Comparison of ENCODE assay signal across 2 cellular contexts in the genomic region with DNA sequence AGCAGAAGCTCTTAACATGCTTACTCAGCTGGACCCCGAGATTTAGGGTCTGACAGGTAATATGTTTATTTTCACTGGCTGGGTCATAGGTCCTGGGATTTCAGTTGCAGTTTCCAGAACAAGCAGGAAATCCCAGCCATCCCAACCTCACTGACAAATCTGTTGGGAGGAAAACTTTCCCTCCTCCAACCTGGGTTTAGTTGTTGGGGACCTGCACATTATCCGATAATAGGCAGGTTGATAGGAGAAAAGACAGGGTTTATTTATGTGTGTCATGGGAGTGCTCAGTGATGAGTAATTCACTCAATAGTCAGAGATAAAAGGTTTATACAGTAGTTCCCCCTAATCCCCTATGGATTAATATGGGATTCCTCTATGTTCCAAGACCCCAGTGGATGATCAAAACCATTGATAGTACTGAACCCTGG.
TF ChIP-seq lines count a peak whose summit lies in the region.

No MANE protein-coding gene starts in this region.

TF ChIP-seq in HCT116, 20 proteins besides CTCF, POLR2A, EP300 and RAD21:
- no peak for TF ChIP-seq TCF7L2 (IDR thresholded peaks at IDR 0.05; ENCODE audit: borderline replicate concordance, extremely low read depth, insufficient read depth, insufficient read length)
- TF ChIP-seq, protein P1, sequence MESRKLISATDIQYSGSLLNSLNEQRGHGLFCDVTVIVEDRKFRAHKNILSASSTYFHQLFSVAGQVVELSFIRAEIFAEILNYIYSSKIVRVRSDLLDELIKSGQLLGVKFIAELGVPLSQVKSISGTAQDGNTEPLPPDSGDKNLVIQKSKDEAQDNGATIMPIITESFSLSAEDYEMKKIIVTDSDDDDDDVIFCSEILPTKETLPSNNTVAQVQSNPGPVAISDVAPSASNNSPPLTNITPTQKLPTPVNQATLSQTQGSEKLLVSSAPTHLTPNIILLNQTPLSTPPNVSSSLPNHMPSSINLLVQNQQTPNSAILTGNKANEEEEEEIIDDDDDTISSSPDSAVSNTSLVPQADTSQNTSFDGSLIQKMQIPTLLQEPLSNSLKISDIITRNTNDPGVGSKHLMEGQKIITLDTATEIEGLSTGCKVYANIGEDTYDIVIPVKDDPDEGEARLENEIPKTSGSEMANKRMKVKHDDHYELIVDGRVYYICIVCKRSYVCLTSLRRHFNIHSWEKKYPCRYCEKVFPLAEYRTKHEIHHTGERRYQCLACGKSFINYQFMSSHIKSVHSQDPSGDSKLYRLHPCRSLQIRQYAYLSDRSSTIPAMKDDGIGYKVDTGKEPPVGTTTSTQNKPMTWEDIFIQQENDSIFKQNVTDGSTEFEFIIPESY (IDR thresholded peaks at IDR 0.05; ENCODE audit: extremely low read depth, insufficient replicate concordance, low read length): no peak
- TF ChIP-seq YY1 (IDR thresholded peaks at IDR 0.05; ENCODE audit: extremely low read depth, insufficient replicate concordance, low read depth, low read length): no peak
- TF ChIP-seq ATF3 (IDR thresholded peaks at IDR 0.05): no peak
- TF ChIP-seq EZH2phosphoT487 (IDR thresholded peaks at IDR 0.05; ENCODE audit: borderline replicate concordance): no peak
- no peak for TF ChIP-seq ZFX (IDR thresholded peaks at IDR 0.05)
- TF ChIP-seq ZNF274 (IDR thresholded peaks at IDR 0.05; ENCODE audit: low read depth, low read length): no peak
- TF ChIP-seq SIN3A (IDR thresholded peaks at IDR 0.05; ENCODE audit: low read depth): no peak
- no peak for TF ChIP-seq FOSL1 (IDR thresholded peaks at IDR 0.05; ENCODE audit: low read depth)
- no peak for TF ChIP-seq REST (IDR thresholded peaks at IDR 0.05; ENCODE audit: low read depth)
- TF ChIP-seq CEBPB (IDR thresholded peaks at IDR 0.05; ENCODE audit: low read depth): no peak
- no peak for TF ChIP-seq EGR1 (IDR thresholded peaks at IDR 0.05; ENCODE audit: low read depth)
- TF ChIP-seq POLR2AphosphoS5 (IDR thresholded peaks at IDR 0.05; ENCODE audit: low read depth, low read length): no peak
- TF ChIP-seq EZH2 (IDR thresholded peaks at IDR 0.05): no peak
- TF ChIP-seq CBX3 (IDR thresholded peaks at IDR 0.05; ENCODE audit: low read depth): no peak
- no peak for TF ChIP-seq SP1 (IDR thresholded peaks at IDR 0.05; ENCODE audit: low read depth)
- TF ChIP-seq ELF1 (IDR thresholded peaks at IDR 0.05; ENCODE audit: borderline replicate concordance, low read depth): no peak
- no peak for TF ChIP-seq JUND (IDR thresholded peaks at IDR 0.05)
- TF ChIP-seq SRF (IDR thresholded peaks at IDR 0.05; ENCODE audit: low read depth): no peak
- TF ChIP-seq, protein P2, sequence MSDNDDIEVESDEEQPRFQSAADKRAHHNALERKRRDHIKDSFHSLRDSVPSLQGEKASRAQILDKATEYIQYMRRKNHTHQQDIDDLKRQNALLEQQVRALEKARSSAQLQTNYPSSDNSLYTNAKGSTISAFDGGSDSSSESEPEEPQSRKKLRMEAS (IDR thresholded peaks at IDR 0.05): no peak
TF ChIP-seq in HCT116: peak in this region for 0.

TF ChIP-seq in GM12878, 131 proteins besides CTCF, POLR2A, EP300 and RAD21:
- TF ChIP-seq SMARCA5 (IDR thresholded peaks at IDR 0.05): no peak
- TF ChIP-seq EED (IDR thresholded peaks at IDR 0.05; ENCODE audit: low read depth): 0 out of 2 replicates have a peak, but pooled peaks have one; percentile 19
- no peak for TF ChIP-seq TBL1XR1 (IDR thresholded peaks at IDR 0.05; ENCODE audit: low read depth, low read length)
- TF ChIP-seq TARDBP (IDR thresholded peaks at IDR 0.05; ENCODE audit: borderline replicate concordance): no peak
- TF ChIP-seq FOS (IDR thresholded peaks at IDR 0.05; ENCODE audit: borderline replicate concordance, extremely low read depth, insufficient read length): no peak
